Comparison of ENCODE assay signal across 36 cellular contexts in genomic region chr2:15287447-15288184, GRCh38.
"Had no signal": no experiment of that assay in that cellular context is flagged by ENCODE, and none has a peak within 500 bp of the region (broad histone marks: within the 10 kb centered on the region; RNA-seq: fewer than 3 reads in every experiment).

No MANE protein-coding gene starts in this region.

- ATAC-seq: activated CD4-positive, alpha-beta T cell treated with anti-CD3 and anti-CD28 coated beads for 36 hours; activated CD4-positive, CD25-positive, alpha-beta regulatory T cell treated with anti-CD3 and anti-CD28 coated beads, Interleukin-2, amount 50 U/mL, for 24 hours; activated naive CD8-positive, alpha-beta T cell treated with anti-CD3 and anti-CD28 coated beads, Interleukin-2, amount 50 U/mL, for 24 hours; activated T-cell treated with anti-CD3 and anti-CD28 coated beads, Interleukin-2, amount 50 U/mL, for 4 hours; activated T-cell treated with anti-CD3 and anti-CD28 coated beads, Interleukin-2, amount 50 U/mL, for 72 hours; activated T-helper 17 cell treated with anti-CD3 and anti-CD28 coated beads, Interleukin-2, amount 50 U/mL, for 72 hours had no signal

- H3K9me3 ChIP-seq: ascending aorta had no signal

- H3K27me3 Mint-ChIP-seq: activated CD4-positive, alpha-beta memory T cell treated with anti-CD3 and anti-CD28 coated beads, Interleukin-2, amount 10 ng/mL, durations not matched to agents 7 days and 5 days; activated CD4-positive, alpha-beta T cell treated with anti-CD3 and anti-CD28 coated beads for 36 hours; activated CD4-positive, alpha-beta T cell treated with anti-CD3 and anti-CD28 coated beads, Interleukin-2, amount 10 ng/mL, durations not matched to agents 7 days and 5 days; activated naive CD4-positive, alpha-beta T cell treated with anti-CD3 and anti-CD28 coated beads, Interleukin-2, amount 10 ng/mL, durations not matched to agents 7 days and 5 days; activated naive CD4-positive, alpha-beta T cell treated with anti-CD3 and anti-CD28 coated beads, Interleukin-2, amount 50 U/mL, for 24 hours; activated naive CD8-positive, alpha-beta T cell; activated naive CD8-positive, alpha-beta T cell treated with anti-CD3 and anti-CD28 coated beads, Interleukin-2, amount 10 ng/mL, durations not matched to agents 7 days and 5 days; activated naive CD8-positive, alpha-beta T cell treated with anti-CD3 and anti-CD28 coated beads, Interleukin-2, amount 50 U/mL, for 24 hours; activated T-helper 17 cell treated with anti-CD3 and anti-CD28 coated beads, Interleukin-2, amount 50 U/mL, for 72 hours; brain; central memory CD8-positive, alpha-beta T cell had no signal

- H3K9me3 Mint-ChIP-seq: activated CD4-positive, alpha-beta memory T cell treated with anti-CD3 and anti-CD28 coated beads, Interleukin-2, amount 10 ng/mL, durations not matched to agents 7 days and 5 days; activated CD4-positive, alpha-beta T cell treated with anti-CD3 and anti-CD28 coated beads, Interleukin-2, amount 10 ng/mL, durations not matched to agents 7 days and 5 days; activated naive CD4-positive, alpha-beta T cell treated with anti-CD3 and anti-CD28 coated beads, Interleukin-2, amount 10 ng/mL, durations not matched to agents 7 days and 5 days; activated naive CD4-positive, alpha-beta T cell treated with anti-CD3 and anti-CD28 coated beads, Interleukin-2, amount 50 U/mL, for 24 hours; activated naive CD8-positive, alpha-beta T cell treated with anti-CD3 and anti-CD28 coated beads, Interleukin-2, amount 50 U/mL, for 24 hours; activated T-cell treated with anti-CD3 and anti-CD28 coated beads, Interleukin-2, amount 50 U/mL, for 4 hours; activated T-cell treated with anti-CD3 and anti-CD28 coated beads, Interleukin-2, amount 50 U/mL, for 72 hours; activated T-helper 1 cell treated with anti-CD3 and anti-CD28 coated beads, Interleukin-12 subunit alpha, Interleukin-12 subunit beta, Interleukin-2, Interleukin-4 antibody, amounts not matched to agents 30 ng/mL and 10 ng/mL and 1 ng/mL, durations not matched to agents 14 hours and 24 hours and 36 hours; activated T-helper 17 cell treated with anti-CD3 and anti-CD28 coated beads, Interleukin-2, amount 50 U/mL, for 72 hours; brain; central memory CD8-positive, alpha-beta T cell; T-helper 1 cell treated with Interleukin-12 subunit alpha and Interleukin-12 subunit beta and Interleukin-4 antibody, amounts not matched to agents 30 μg/mL and 1 μg/mL, for 36 hours; T-helper 2 cell treated with Interferon-gamma antibody and Interleukin-4, amounts not matched to agents 5 μg/mL and 100 μg/mL, for 36 hours had no signal

- H3K27ac Mint-ChIP-seq: activated CD4-positive, alpha-beta memory T cell treated with anti-CD3 and anti-CD28 coated beads, Interleukin-2, amount 10 ng/mL, durations not matched to agents 7 days and 5 days; activated CD4-positive, alpha-beta T cell treated with anti-CD3 and anti-CD28 coated beads for 36 hours; activated CD4-positive, alpha-beta T cell treated with anti-CD3 and anti-CD28 coated beads, Interleukin-2, amount 10 ng/mL, durations not matched to agents 7 days and 5 days; activated naive CD4-positive, alpha-beta T cell treated with anti-CD3 and anti-CD28 coated beads, Interleukin-2, amount 10 ng/mL, durations not matched to agents 7 days and 5 days; activated naive CD8-positive, alpha-beta T cell; activated naive CD8-positive, alpha-beta T cell treated with anti-CD3 and anti-CD28 coated beads, Interleukin-2, amount 10 ng/mL, durations not matched to agents 7 days and 5 days; activated naive CD8-positive, alpha-beta T cell treated with anti-CD3 and anti-CD28 coated beads, Interleukin-2, amount 50 U/mL, for 24 hours; activated T-cell treated with anti-CD3 and anti-CD28 coated beads, Interleukin-2, amount 50 U/mL, for 72 hours; activated T-helper 1 cell treated with anti-CD3 and anti-CD28 coated beads, Interleukin-12 subunit alpha, Interleukin-12 subunit beta, Interleukin-2, Interleukin-4 antibody, amounts not matched to agents 30 ng/mL and 10 ng/mL and 1 ng/mL, durations not matched to agents 14 hours and 24 hours and 36 hours; activated T-helper 17 cell treated with anti-CD3 and anti-CD28 coated beads, Interleukin-2, amount 50 U/mL, for 72 hours; T-helper 1 cell treated with Interleukin-12 subunit alpha and Interleukin-12 subunit beta and Interleukin-4 antibody, amounts not matched to agents 30 μg/mL and 1 μg/mL, for 36 hours; T-helper 2 cell treated with Interferon-gamma antibody and Interleukin-4, amounts not matched to agents 5 μg/mL and 100 μg/mL, for 36 hours had no signal

- H3K4me1 Mint-ChIP-seq: activated CD4-positive, alpha-beta memory T cell treated with anti-CD3 and anti-CD28 coated beads, Interleukin-2, amount 10 ng/mL, durations not matched to agents 7 days and 5 days; activated CD4-positive, alpha-beta T cell treated with anti-CD3 and anti-CD28 coated beads for 36 hours; activated CD4-positive, alpha-beta T cell treated with anti-CD3 and anti-CD28 coated beads, Interleukin-2, amount 10 ng/mL, durations not matched to agents 7 days and 5 days; activated naive CD4-positive, alpha-beta T cell treated with anti-CD3 and anti-CD28 coated beads, Interleukin-2, amount 10 ng/mL, durations not matched to agents 7 days and 5 days; activated naive CD4-positive, alpha-beta T cell treated with anti-CD3 and anti-CD28 coated beads, Interleukin-2, amount 50 U/mL, for 24 hours; activated naive CD8-positive, alpha-beta T cell treated with anti-CD3 and anti-CD28 coated beads, Interleukin-2, amount 10 ng/mL, durations not matched to agents 7 days and 5 days; activated naive CD8-positive, alpha-beta T cell treated with anti-CD3 and anti-CD28 coated beads, Interleukin-2, amount 50 U/mL, for 24 hours; activated T-helper 17 cell treated with anti-CD3 and anti-CD28 coated beads, Interleukin-2, amount 50 U/mL, for 72 hours; central memory CD8-positive, alpha-beta T cell had no signal

- DNase-seq: activated CD4-positive, alpha-beta memory T cell treated with anti-CD3 and anti-CD28 coated beads, Interleukin-2, amount 10 ng/mL, durations not matched to agents 7 days and 5 days; activated CD4-positive, alpha-beta T cell treated with anti-CD3 and anti-CD28 coated beads for 1 hour; activated CD4-positive, alpha-beta T cell treated with anti-CD3 and anti-CD28 coated beads for 36 hours; activated CD4-positive, alpha-beta T cell treated with anti-CD3 and anti-CD28 coated beads for 48 hours; activated CD4-positive, alpha-beta T cell treated with anti-CD3 and anti-CD28 coated beads, Interleukin-2, amount 10 ng/mL, durations not matched to agents 7 days and 5 days; activated CD4-positive, alpha-beta T cell treated with anti-CD3 and anti-CD28 coated beads, Interleukin-2, amount 50 U/mL, for 48 hours; activated CD4-positive, CD25-positive, alpha-beta regulatory T cell; activated CD8-positive, alpha-beta memory T cell treated with anti-CD3 and anti-CD28 coated beads, Interleukin-2, amount 50 U/mL, for 4 hours; activated effector memory CD4-positive, alpha-beta T cell treated with anti-CD3 and anti-CD28 coated beads, Interleukin-2, amount 50 U/mL, for 16 hours; activated naive CD4-positive, alpha-beta T cell treated with anti-CD3 and anti-CD28 coated beads, Interleukin-2, amount 10 ng/mL, durations not matched to agents 7 days and 5 days; activated naive CD4-positive, alpha-beta T cell treated with Interleukin-2 at 50 U/mL for 16 hours; activated naive CD8-positive, alpha-beta T cell treated with anti-CD3 and anti-CD28 coated beads, Interleukin-2, amount 10 ng/mL, durations not matched to agents 7 days and 5 days; activated naive CD8-positive, alpha-beta T cell treated with anti-CD3 and anti-CD28 coated beads, Interleukin-2, amount 50 U/mL, for 24 hours; activated T-cell treated with anti-CD3 and anti-CD28 coated beads for 4 hours; activated T-cell treated with anti-CD3 and anti-CD28 coated beads, Interleukin-2, amount 50 U/mL, for 1 hour; activated T-cell treated with anti-CD3 and anti-CD28 coated beads, Interleukin-2, amount 50 U/mL, for 4 hours; activated T-cell treated with anti-CD3 and anti-CD28 coated beads, Interleukin-2, amount 50 U/mL, for 72 hours; amygdala; anterior cingulate cortex; caudate nucleus; SW 1271; T-helper 1 cell; T-helper 2 cell; T-helper 9 cell had no signal

- H3K4me1 ChIP-seq: ascending aorta had no signal

- H3K27ac ChIP-seq: ascending aorta, cardiac muscle cell, VCaP had no signal

- H3K4me3 ChIP-seq: ascending aorta, cardiac muscle cell had no signal

- H3K36me3 ChIP-seq: cardiac muscle cell had no signal

- H3K27me3 ChIP-seq: ascending aorta, cardiac muscle cell had no signal

- H3K4me3 Mint-ChIP-seq: activated CD4-positive, alpha-beta memory T cell treated with anti-CD3 and anti-CD28 coated beads, Interleukin-2, amount 10 ng/mL, durations not matched to agents 7 days and 5 days; activated CD4-positive, alpha-beta T cell treated with anti-CD3 and anti-CD28 coated beads for 36 hours; activated CD4-positive, alpha-beta T cell treated with anti-CD3 and anti-CD28 coated beads, Interleukin-2, amount 10 ng/mL, durations not matched to agents 7 days and 5 days; activated naive CD4-positive, alpha-beta T cell treated with anti-CD3 and anti-CD28 coated beads, Interleukin-2, amount 10 ng/mL, durations not matched to agents 7 days and 5 days; activated naive CD4-positive, alpha-beta T cell treated with anti-CD3 and anti-CD28 coated beads, Interleukin-2, amount 50 U/mL, for 24 hours; activated naive CD8-positive, alpha-beta T cell; activated naive CD8-positive, alpha-beta T cell treated with anti-CD3 and anti-CD28 coated beads, Interleukin-2, amount 10 ng/mL, durations not matched to agents 7 days and 5 days; activated naive CD8-positive, alpha-beta T cell treated with anti-CD3 and anti-CD28 coated beads, Interleukin-2, amount 50 U/mL, for 24 hours; activated T-cell treated with anti-CD3 and anti-CD28 coated beads, Interleukin-2, amount 50 U/mL, for 4 hours; activated T-cell treated with anti-CD3 and anti-CD28 coated beads, Interleukin-2, amount 50 U/mL, for 72 hours; activated T-helper 1 cell treated with anti-CD3 and anti-CD28 coated beads, Interleukin-12 subunit alpha, Interleukin-12 subunit beta, Interleukin-2, Interleukin-4 antibody, amounts not matched to agents 30 ng/mL and 10 ng/mL and 1 ng/mL, durations not matched to agents 14 hours and 24 hours and 36 hours; activated T-helper 17 cell treated with anti-CD3 and anti-CD28 coated beads, Interleukin-2, amount 50 U/mL, for 72 hours; brain; central memory CD8-positive, alpha-beta T cell; T-helper 1 cell treated with Interleukin-12 subunit alpha and Interleukin-12 subunit beta and Interleukin-4 antibody, amounts not matched to agents 30 μg/mL and 1 μg/mL, for 36 hours; T-helper 2 cell treated with Interferon-gamma antibody and Interleukin-4, amounts not matched to agents 5 μg/mL and 100 μg/mL, for 36 hours had no signal
